Comparison of ENCODE assay signal across 8 cellular contexts in the genomic region with DNA sequence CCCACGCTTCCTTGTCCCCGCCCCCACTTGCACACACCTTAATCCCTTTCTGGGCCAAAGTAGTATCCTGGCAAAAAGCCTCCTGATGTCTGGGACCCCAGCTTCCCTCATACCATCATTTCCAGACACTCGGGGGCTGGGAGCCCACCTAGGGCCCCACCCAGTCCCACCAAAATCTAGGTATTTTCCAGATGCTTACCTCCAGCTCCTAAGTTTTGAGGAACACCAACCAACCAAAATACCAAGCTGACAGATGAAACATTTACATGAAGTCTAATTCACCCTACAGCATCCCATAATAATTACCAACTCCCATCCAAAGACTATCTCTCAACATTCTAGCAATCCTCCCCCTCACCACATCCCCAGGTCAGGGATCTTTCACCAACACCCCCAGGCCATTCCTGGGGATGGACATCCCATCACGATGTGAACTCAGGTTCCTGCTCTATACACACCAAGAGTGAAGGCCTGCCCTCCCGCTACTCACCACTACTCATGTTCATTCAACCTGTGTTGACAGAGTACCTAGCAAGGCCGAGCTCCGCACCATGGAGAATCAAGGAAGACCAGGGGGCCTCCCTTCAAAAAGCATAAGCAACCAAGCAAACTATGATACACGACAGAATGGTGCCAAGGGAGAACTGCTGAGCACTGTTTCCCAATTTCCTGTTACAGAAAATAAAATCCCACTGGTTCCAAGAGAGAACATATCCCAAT. TPM values are rescaled to one million over a fixed set of nuclear protein-coding genes. Genes with fewer than 3 reads are reported as not detected.
DNase-seq lines count a peak whose midpoint lies in the region; ATAC-seq and TF ChIP-seq lines count a peak whose summit lies in the region.

No MANE protein-coding gene starts in this region.

- H4K20me1 ChIP-seq in BLaER1 treated with 17β-estradiol and CSF1 and Interleukin-3, amounts not matched to agents 10 nM and 100 nM = peaks cover 23 to 25% (median 24%) of the 10 kb centered on the region in 11 experiments; a peak in 21 of 22 replicates
- H4K20me1 ChIP-seq in Loucy (ENCODE audit: insufficient read depth, low read length, poor library complexity, severe bottlenecking) = peaks cover 31% of the 10 kb centered on the region
- no peaks in the 10 kb centered on the region for H4K20me1 ChIP-seq in mammary epithelial cell (ENCODE audit: insufficient read depth, low read length)

- BruUV-seq in mammary epithelial cell (replicated peaks; lab: Mats Ljungman, UMichigan) = no TSS peak

- CTCF ChIA-PET in mammary epithelial cell (lab: Charles Lee; ENCODE audit: low non-redundant PET) = no interaction called here

- 62% methylated on average over 8 of the region's 8 CpGs for WGBS in mammary epithelial cell (ENCODE audit: low coverage, missing lambda C conversion rate)

- peaks cover 62 to 77% (median 74%) of the 10 kb centered on the region in 10 experiments for H3K4me1 ChIP-seq in BLaER1 treated with 17β-estradiol and CSF1 and Interleukin-3, amounts not matched to agents 10 nM and 100 nM
- H3K4me1 ChIP-seq in Loucy (ENCODE audit: insufficient read depth, low read length, poor library complexity, severe bottlenecking) = peaks cover 59% of the 10 kb centered on the region
- H3K4me1 ChIP-seq in mammary epithelial cell (ENCODE audit: insufficient read depth, low read length) = peaks cover 36% of the 10 kb centered on the region
- peaks cover 41 to 42% of the 10 kb centered on the region in 2 experiments for H3K4me1 ChIP-seq in neutrophil (ENCODE audit: control insufficient read depth in 1 of 2, insufficient read depth in 1 of 2, low read depth in 1 of 2, low read length in 1 of 2)

- peak overlapping the region in 1 of 11 experiments; percentile 36; a peak in 1 of 22 replicates for H3K9ac ChIP-seq in BLaER1 treated with 17β-estradiol and CSF1 and Interleukin-3, amounts not matched to agents 10 nM and 100 nM
- H3K9ac ChIP-seq in Loucy (ENCODE audit: low read depth, low read length, poor library complexity, severe bottlenecking) = no peak overlapping the region
- no peak overlapping the region for H3K9ac ChIP-seq in mammary epithelial cell (ENCODE audit: insufficient read depth, low read length)

- H3K4me3 ChIP-seq in BLaER1 treated with 17β-estradiol and CSF1 and Interleukin-3, amounts not matched to agents 10 nM and 100 nM = no peak overlapping the region
- H3K4me3 ChIP-seq in Loucy (ENCODE audit: low read length, poor library complexity, severe bottlenecking) = no peak overlapping the region
- no peak overlapping the region for H3K4me3 ChIP-seq in mammary epithelial cell (replicated peaks in 1 of 3; ENCODE audit: insufficient read depth in 1 of 3, low read depth in 2 of 3, low read length in 3 of 3)
- H3K4me3 ChIP-seq in neutrophil (ENCODE audit: low read depth in 1 of 2, low read length in 1 of 2) = no peak overlapping the region

- TF ChIP-seq CTCF in Loucy (conservative IDR thresholded peaks at IDR 0.05; ENCODE audit: low read length) = no peak
- no peak for TF ChIP-seq CTCF in mammary epithelial cell (conservative IDR thresholded peaks at IDR 0.05 in 1 of 2, IDR thresholded peaks at IDR 0.05 in 1 of 2; ENCODE audit: extremely low read depth in 1 of 2, insufficient read depth in 1 of 2, low read depth in 1 of 2, low read length in 2 of 2)
- TF ChIP-seq CTCF in neutrophil (IDR thresholded peaks at IDR 0.05) = no peak

- dilution Hi-C loops in mammary epithelial cell (cut with HindIII; ENCODE audit: low sequenced_read_pairs) = no loop called here

- peaks cover 32% of the 10 kb centered on the region for H3K79me2 ChIP-seq in Loucy (ENCODE audit: insufficient read depth, low read length)
- H3K79me2 ChIP-seq in mammary epithelial cell (ENCODE audit: insufficient read depth, low read length) = peaks cover 31% of the 10 kb centered on the region

- no peaks in the 10 kb centered on the region for H3K27me3 ChIP-seq in BLaER1 treated with 17β-estradiol and CSF1 and Interleukin-3, amounts not matched to agents 10 nM and 100 nM
- H3K27me3 ChIP-seq in Loucy (ENCODE audit: insufficient read depth, low read length, poor library complexity, severe bottlenecking) = no peaks in the 10 kb centered on the region
- H3K27me3 ChIP-seq in mammary epithelial cell (ENCODE audit: insufficient read depth, low read length) = no peaks in the 10 kb centered on the region
- H3K27me3 ChIP-seq in neutrophil = no peaks in the 10 kb centered on the region

- peak overlapping the region in 9 of 11 experiments; percentile 27 to 99 (median 61); a peak in 13 of 22 replicates for H3K4me2 ChIP-seq in BLaER1 treated with 17β-estradiol and CSF1 and Interleukin-3, amounts not matched to agents 10 nM and 100 nM
- H3K4me2 ChIP-seq in Loucy (ENCODE audit: low read depth, low read length, poor library complexity, severe bottlenecking) (peak overlapping the region; percentile 78), mammary epithelial cell (ENCODE audit: insufficient read depth, low read depth, low read length) (no peak overlapping the region)

- in situ Hi-C loops in mammary epithelial cell (cut with MboI; ENCODE audit: low sequenced_read_pairs in 2 of 2) = no loop called here

- no peaks in the 10 kb centered on the region for H3K9me2 ChIP-seq in Loucy (replicated peaks; ENCODE audit: low read depth, low read length)

- DNase-seq in mammary epithelial cell = no peak
- DNase-seq in SIG-M5 treated with dmso at 0.1 percent for 504 hours (lab: John Stamatoyannopoulos, UW; ENCODE audit: unreplicated experiment) = no peak
- no peak for DNase-seq in NCI-H2107 (lab: John Stamatoyannopoulos, UW)

- peaks cover 0 to 20% (median 9%) of the 10 kb centered on the region in 11 experiments; a peak in 12 of 22 replicates for H3K36me3 ChIP-seq in BLaER1 treated with 17β-estradiol and CSF1 and Interleukin-3, amounts not matched to agents 10 nM and 100 nM
- H3K36me3 ChIP-seq in Loucy (ENCODE audit: insufficient read depth, low read length) = no peaks in the 10 kb centered on the region
- no peaks in the 10 kb centered on the region for H3K36me3 ChIP-seq in mammary epithelial cell (ENCODE audit: insufficient read depth, low read length)
- H3K36me3 ChIP-seq in neutrophil = peaks cover 3% of the 10 kb centered on the region

- H2AFZ ChIP-seq in Loucy (ENCODE audit: low read length) (no peak overlapping the region), mammary epithelial cell (ENCODE audit: low read depth, low read length) (peak overlapping the region; percentile 17)

- ATAC-seq in HG02763 (IDR thresholded peaks at IDR 0.05; ENCODE audit: unreplicated experiment) = no peak
- ATAC-seq in GM21423 (IDR thresholded peaks at IDR 0.05; ENCODE audit: unreplicated experiment) = no peak

- no peaks in the 10 kb centered on the region for H3K9me3 ChIP-seq in BLaER1 treated with 17β-estradiol and CSF1 and Interleukin-3, amounts not matched to agents 10 nM and 100 nM (replicated peaks in 1 of 11)
- H3K9me3 ChIP-seq in Loucy (ENCODE audit: insufficient read depth, low read depth, low read length) (no peaks in the 10 kb centered on the region), mammary epithelial cell (replicated peaks; ENCODE audit: insufficient read depth, low read length) (no peaks in the 10 kb centered on the region), neutrophil (no peaks in the 10 kb centered on the region)

- peaks cover 42% of the 10 kb centered on the region for H3F3A ChIP-seq in Loucy (ENCODE audit: low read depth)

- peak overlapping the region in 9 of 11 experiments; percentile 0 to 90 (median 52); a peak in 14 of 22 replicates for H3K27ac ChIP-seq in BLaER1 treated with 17β-estradiol and CSF1 and Interleukin-3, amounts not matched to agents 10 nM and 100 nM
- H3K27ac ChIP-seq in mammary epithelial cell (ENCODE audit: insufficient read depth, low read depth, low read length) (no peak overlapping the region), neutrophil (peak overlapping the region; percentile 94)

- intact Hi-C loops in mammary epithelial cell (cut with micrococcal nuclease) = no loop called here

RNA-seq across cellular contexts. Expression of a gene that starts 1.6 kb away (rescaled TPM):
- total RNA-seq in mammary epithelial cell = 100 to 1,000 TPM; 178 to 187 TPM
- 85.5 TPM for polyA plus RNA-seq in mammary epithelial cell
- polyA minus RNA-seq in mammary epithelial cell = 298 TPM

RNA-seq across cellular contexts. Expression of a gene that starts 27.0 kb away (rescaled TPM):
- under 1 TPM in 1 of 2 donors, not detected in 1; 0.14 TPM for total RNA-seq in mammary epithelial cell
- 0.12 TPM for polyA plus RNA-seq in mammary epithelial cell
- not detected for polyA minus RNA-seq in mammary epithelial cell

RNA-seq across cellular contexts. Expression of a gene that starts 38.5 kb away (rescaled TPM):
- total RNA-seq in mammary epithelial cell = not detected
- polyA plus RNA-seq in mammary epithelial cell = not detected
- not detected for polyA minus RNA-seq in mammary epithelial cell

RNA-seq across cellular contexts. Expression of a gene that starts 40.7 kb away (rescaled TPM):
- 10 to 100 TPM; 29.5 to 84.2 TPM for total RNA-seq in mammary epithelial cell
- polyA plus RNA-seq in mammary epithelial cell = 62.7 TPM
- polyA minus RNA-seq in mammary epithelial cell = 80.8 TPM

RNA-seq across cellular contexts. Expression of a gene that starts 52.9 kb away (rescaled TPM):
- 1 to 10 TPM; 1.9 to 2.2 TPM for total RNA-seq in mammary epithelial cell
- 3.0 TPM for polyA plus RNA-seq in mammary epithelial cell
- 0.26 TPM for polyA minus RNA-seq in mammary epithelial cell
